ENCODE assay signal across 16 cellular contexts in the genomic region with DNA sequence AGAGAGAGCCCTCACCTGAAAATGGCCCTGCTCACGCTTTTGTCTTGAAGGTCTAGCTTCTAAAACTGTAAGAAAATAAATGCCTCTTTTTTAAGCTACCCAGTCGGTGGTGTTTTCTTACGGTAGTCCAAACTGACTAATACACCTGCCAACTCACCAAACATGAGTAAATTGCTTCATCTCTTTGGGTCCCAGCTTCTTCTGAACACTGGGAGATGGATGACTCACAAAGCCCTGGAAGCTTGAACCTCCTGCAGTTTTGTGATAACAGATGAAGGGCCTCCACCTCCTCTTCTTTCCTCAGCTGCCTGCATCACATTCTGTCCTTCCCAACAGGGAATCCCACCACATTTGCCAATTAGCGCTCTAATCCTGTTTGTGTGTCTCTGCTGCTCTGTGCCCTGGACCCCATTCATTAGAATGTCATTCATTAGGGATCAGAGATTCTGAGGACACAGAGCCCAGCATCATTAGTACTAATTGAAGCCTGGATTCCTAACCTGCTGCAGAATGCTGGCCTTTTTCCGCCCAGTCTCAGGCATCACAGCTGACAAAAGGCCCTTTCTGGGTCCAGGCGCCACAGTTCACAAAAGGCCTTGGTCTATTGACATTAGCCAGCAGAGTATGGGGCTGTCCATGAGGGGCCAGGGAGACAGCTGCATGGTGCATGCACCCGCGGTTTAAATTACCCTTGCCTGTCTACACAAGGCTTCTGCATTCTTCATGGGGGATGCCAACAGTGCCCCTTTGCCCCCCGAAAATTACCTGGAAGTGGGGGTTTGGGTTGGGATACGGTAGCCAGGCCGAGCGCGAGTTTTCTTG.
A peak's percentile ranks its signal among the peaks of the same experiment; 100 is the strongest.
DNase-seq lines count a peak whose midpoint lies in the region; ATAC-seq and TF ChIP-seq lines count a peak whose summit lies in the region.
"Had no signal": no experiment of that assay in that cellular context is flagged by ENCODE, and none has a peak within 500 bp of the region (broad histone marks: within the 10 kb centered on the region; RNA-seq: fewer than 3 reads in every experiment).

No MANE protein-coding gene starts in this region.

- no peak overlapping the region for H3K4ac ChIP-seq in H9 (ENCODE audit: low read depth, low read length)

- no peak overlapping the region for H4K5ac ChIP-seq in H9 (ENCODE audit: insufficient read length, low read depth, low read length)

- no peak overlapping the region; the same call in 1 of the 2 replicates for H3K14ac ChIP-seq in H9 (ENCODE audit: insufficient read depth, low read length)

- H3K56ac ChIP-seq in H9 (ENCODE audit: insufficient read length, low read depth, low read length): no peak overlapping the region

- H3K18ac ChIP-seq in H9 (ENCODE audit: insufficient read length, low read depth, low read length): no peak overlapping the region

- no peak overlapping the region for H4K91ac ChIP-seq in H9 (ENCODE audit: insufficient read length, low read depth, low read length)

- no peak overlapping the region for H3K4me2 ChIP-seq in H9 (ENCODE audit: insufficient read depth, insufficient read length, low read length)

- peaks cover 5% of the 10 kb centered on the region for H3K36me3 Mint-ChIP-seq in brain
- peaks cover 0 to 4% (median 1%) of the 10 kb centered on the region in 3 experiments; a peak in 1 of 7 replicates for H3K36me3 Mint-ChIP-seq in H9 (ENCODE audit: insufficient read depth in 1 of 3, low read depth in 3 of 3)

- no peak for ATAC-seq in HG03175 (IDR thresholded peaks at IDR 0.05; ENCODE audit: unreplicated experiment)
- ATAC-seq: body of pancreas; effector memory CD8-positive, alpha-beta T cell had no signal

- no peak for TF ChIP-seq CTCF in brain (conservative IDR thresholded peaks at IDR 0.05)
- TF ChIP-seq CTCF in H9 (conservative IDR thresholded peaks at IDR 0.05): no peak
- no peak for TF ChIP-seq CTCF in spleen (IDR thresholded peaks at IDR 0.05 in 8 of 11, conservative IDR thresholded peaks at IDR 0.05 in 3 of 11)

- H3K4me3 Mint-ChIP-seq in brain: no peak overlapping the region
- H3K4me3 Mint-ChIP-seq in H9: no peak overlapping the region; a peak in 1 of 5 replicates
- H3K4me3 Mint-ChIP-seq: effector memory CD8-positive, alpha-beta T cell had no signal

- H3K9me3 ChIP-seq in HUES48 (ENCODE audit: control insufficient read depth, insufficient read depth, low read length): no peaks in the 10 kb centered on the region
- no peaks in the 10 kb centered on the region for H3K9me3 ChIP-seq in H9 (ENCODE audit: control insufficient read depth, low read depth, low read length)
- no peaks in the 10 kb centered on the region for H3K9me3 ChIP-seq in spleen
- H3K9me3 ChIP-seq: body of pancreas had no signal

- no peaks in the 10 kb centered on the region for H3K79me1 ChIP-seq in H9 (ENCODE audit: insufficient read depth, low read depth, low read length, poor library complexity, severe bottlenecking)

- H3K4me1 ChIP-seq in HUES48 (ENCODE audit: control insufficient read depth, insufficient read depth, low read length): no peaks in the 10 kb centered on the region
- no peaks in the 10 kb centered on the region for H3K4me1 ChIP-seq in H9 (ENCODE audit: insufficient read depth, low read length)
- no peaks in the 10 kb centered on the region for H3K4me1 ChIP-seq in spleen
- H3K4me1 ChIP-seq: body of pancreas had no signal

- no peaks in the 10 kb centered on the region for H4K20me1 ChIP-seq in H9 (ENCODE audit: control insufficient read depth, insufficient read depth, insufficient read length)

- H3K4me1 Mint-ChIP-seq in brain (peaks cover 47% of the 10 kb centered on the region), H9 (peaks cover 6 to 15% of the 10 kb centered on the region in 2 experiments)

- no peak overlapping the region for H2BK5ac ChIP-seq in H9 (ENCODE audit: insufficient read length, low read length)

- no peak overlapping the region for H2AFZ ChIP-seq in H9 (ENCODE audit: low read length)

- no CpG with 5 or more reads among the region's 13 CpGs for WGBS in H9 (ENCODE audit: extremely low coverage, insufficient read length, low lambda C conversion rate)
- WGBS in spleen, 5 donors: 85 to 94% (median 93%) methylated on average over 12 to 13 of the region's 13 CpGs

- H3K27me3 ChIP-seq in HUES48 (ENCODE audit: control insufficient read depth, insufficient read depth, low read length) (no peaks in the 10 kb centered on the region), H9 (ENCODE audit: insufficient read depth, low read length) (no peaks in the 10 kb centered on the region), spleen (replicated peaks in 1 of 7) (no peaks in the 10 kb centered on the region)
- H3K27me3 ChIP-seq: body of pancreas had no signal

- intact Hi-C loops in spleen (cut with DNase I; ENCODE audit: low total_unique reads): no loop called here

- H3K27ac ChIP-seq in HUES48 (ENCODE audit: low read depth, low read length) (peak overlapping the region; percentile 58), H9 (ENCODE audit: insufficient read length, low read depth, low read length) (no peak overlapping the region), spleen (no peak overlapping the region)
- H3K27ac ChIP-seq: body of pancreas, WERI-Rb-1 had no signal

- no peak overlapping the region for H2BK120ac ChIP-seq in H9 (ENCODE audit: low read depth, low read length, poor library complexity, severe bottlenecking)

- no peak for TF ChIP-seq POLR2A in spleen (IDR thresholded peaks at IDR 0.05)

- H3K4me3 ChIP-seq in HUES48 (ENCODE audit: low read depth, low read length) (no peak overlapping the region), spleen (no peak overlapping the region)
- H3K4me3 ChIP-seq: body of pancreas had no signal

- no peak overlapping the region for H2BK12ac ChIP-seq in H9 (ENCODE audit: insufficient read length, low read depth, low read length)

- no peak overlapping the region for H2BK15ac ChIP-seq in H9 (ENCODE audit: low read depth, low read length)

- no peaks in the 10 kb centered on the region for H3K79me2 ChIP-seq in H9 (ENCODE audit: insufficient read depth, low read length)

- H3K27me3 Mint-ChIP-seq in brain (peaks cover 5% of the 10 kb centered on the region), H9 (ENCODE audit: low read depth) (no peaks in the 10 kb centered on the region)
- H3K27me3 Mint-ChIP-seq: effector memory CD8-positive, alpha-beta T cell had no signal

- H3K23ac ChIP-seq in H9 (ENCODE audit: insufficient read length, low read depth, low read length): no peak overlapping the region

- H3K9ac ChIP-seq in HUES48 (ENCODE audit: low read depth, low read length) (no peak overlapping the region), H9 (ENCODE audit: extremely low read depth, insufficient read length, low read length) (no peak overlapping the region)

- no peaks in the 10 kb centered on the region for H3K9me3 Mint-ChIP-seq in brain
- H3K9me3 Mint-ChIP-seq in H9: no peaks in the 10 kb centered on the region

- no peak overlapping the region for H3T11ph ChIP-seq in H9 (ENCODE audit: low read length)

- H3K27ac Mint-ChIP-seq in brain (peak overlapping the region in 3 of 5 experiments; percentile 49 to 65 (median 59)), H9 (no peak overlapping the region)
- H3K27ac Mint-ChIP-seq: effector memory CD8-positive, alpha-beta T cell had no signal

- no peak overlapping the region for H2BK20ac ChIP-seq in H9 (ENCODE audit: low read depth, low read length, poor library complexity, severe bottlenecking)

- H3K23me2 ChIP-seq in H9 (ENCODE audit: insufficient read length, low read depth, low read length, poor library complexity, severe bottlenecking): no peaks in the 10 kb centered on the region

- H4K8ac ChIP-seq in H9 (replicated peaks; ENCODE audit: insufficient read length, low read depth, low read length): no peak overlapping the region

- H3K36me3 ChIP-seq in HUES48 (ENCODE audit: control insufficient read depth, insufficient read depth, low read length) (no peaks in the 10 kb centered on the region), spleen (no peaks in the 10 kb centered on the region)
- H3K36me3 ChIP-seq: WERI-Rb-1 had no signal

- H2AK5ac ChIP-seq in H9 (ENCODE audit: insufficient read length, low read length): no peak overlapping the region

- peak; percentile 86 for DNase-seq in A172 (ENCODE audit: low spot score)
- DNase-seq in glomerular visceral epithelial cell (ENCODE audit: extremely low spot score): peak; percentile 32
- DNase-seq in activated CD4-positive, alpha-beta T cell treated with anti-CD3 and anti-CD28 coated beads for 4 hours: no peak
- DNase-seq in H9: no peak
- DNase-seq in spleen: no peak
- DNase-seq: activated naive CD4-positive, alpha-beta T cell; body of pancreas; effector memory CD8-positive, alpha-beta T cell; NCI-H2029 treated with DMSO at 0.1 percent for 48 hours; NCI-H774; RPMI8226; stimulated activated CD4-positive, alpha-beta T cell treated with anti-CD3 and anti-CD28 coated beads, Interleukin-12 subunit alpha, Interleukin-12 subunit beta, amount 100 ng/mL, for 4 hours; WERI-Rb-1 had no signal

Comparison
In these comparisons a context has a peak if more than half of its experiments do, and no peak if none do; other contexts are left out.
1. DNase-seq: peak in A172 (single experiment) and glomerular visceral epithelial cell (single experiment); none in activated CD4-positive, alpha-beta T cell treated with anti-CD3 and anti-CD28 coated beads for 4 hours (0 of 2), H9 (single experiment) and spleen (single experiment).
2. H3K27ac Mint-ChIP-seq: peak in brain (3 of 5); none in H9 (0 of 3).